Comparison of ENCODE assay signal across 9 cellular contexts in the genomic region with DNA sequence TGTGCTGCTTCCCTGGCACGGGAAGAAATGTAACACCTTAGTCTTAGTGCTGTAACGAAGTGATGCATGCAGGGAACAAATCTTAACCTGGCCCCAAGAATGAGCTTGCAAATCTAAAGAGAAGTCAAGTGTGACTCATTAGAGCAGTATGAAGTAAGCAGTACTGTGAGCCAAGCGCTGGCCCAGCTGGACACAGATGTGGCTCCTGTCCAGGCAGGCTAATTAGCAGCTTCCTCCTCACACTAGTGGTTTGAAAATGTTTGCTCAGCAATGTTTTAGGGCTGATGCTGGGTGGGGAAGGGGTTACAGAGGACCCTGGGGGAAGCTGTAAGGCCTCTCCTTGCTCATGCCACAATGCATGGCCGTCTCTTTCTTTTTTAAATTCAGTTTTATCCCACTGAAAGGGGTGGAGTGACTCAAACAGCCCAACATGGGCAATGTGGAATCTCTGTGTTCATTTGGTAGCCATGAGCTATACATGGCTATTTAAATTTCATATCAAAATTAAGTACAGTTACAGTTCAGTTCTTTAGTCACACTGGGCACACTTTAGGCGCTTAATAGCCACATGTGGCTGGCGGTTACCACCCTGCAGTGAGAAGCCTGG. TPM values are rescaled to one million over a fixed set of nuclear protein-coding genes. Genes with fewer than 3 reads are reported as not detected.
DNase-seq lines count a peak whose midpoint lies in the region; ATAC-seq, FAIRE-seq and TF ChIP-seq lines count a peak whose summit lies in the region.
"Had no signal": no experiment of that assay in that cellular context is flagged by ENCODE, and none has a peak within 500 bp of the region (broad histone marks: within the 10 kb centered on the region; RNA-seq: fewer than 3 reads in every experiment).

No MANE protein-coding gene starts in this region.

- intact Hi-C loops in CD14-positive monocyte (cut with micrococcal nuclease) (no loop called here), K562 (cut with micrococcal nuclease) (loop anchor here (1.0 to 5.0 kb wide), 2 partner anchors 163 to 331 kb away; no protein-coding TSS in a partner anchor)

- no peak for TF ChIP-seq POLR2A in K562 (conservative IDR thresholded peaks at IDR 0.05)

- no peaks in the 10 kb centered on the region for H3K9me3 ChIP-seq in K562 (replicated peaks; ENCODE audit: control insufficient read depth, insufficient read depth, low read depth, low read length)
- H3K9me3 ChIP-seq in T-helper 17 cell (ENCODE audit: control insufficient read depth, low read length, poor library complexity, severe bottlenecking): no peaks in the 10 kb centered on the region

- 0% methylated on average over 6 of the region's 6 CpGs for WGBS in K562 (ENCODE audit: insufficient coverage, low coverage, missing lambda C conversion rate)

- H3K9me1 ChIP-seq in K562 (ENCODE audit: control insufficient read depth, insufficient read depth, low read length): no peaks in the 10 kb centered on the region

- DNase-seq in CD14-positive monocyte (ENCODE audit: low spot score): peak; percentile 54
- peak; percentile 19 for DNase-seq in NCI-H146 treated with DMSO at 0.1 percent for 48 hours (lab: John Stamatoyannopoulos, UW; ENCODE audit: unreplicated experiment)
- peak in 2 of 4 experiments; percentile 8 to 11 for DNase-seq in K562 (ENCODE audit: extremely low read depth in 1 of 4, low spot score in 3 of 4)
- DNase-seq in islet precursor cell: peak; percentile 85
- DNase-seq in urothelium cell line (ENCODE audit: low spot score): peak; percentile 52
- DNase-seq in GM13977 (ENCODE audit: low spot score): no peak
- DNase-seq in T-helper 17 cell: no peak

- no peaks in the 10 kb centered on the region for H3K36me3 Mint-ChIP-seq in CD14-positive monocyte
- H3K36me3 Mint-ChIP-seq in T-helper 17 cell (ENCODE audit: low read depth): no peaks in the 10 kb centered on the region
- H3K36me3 Mint-ChIP-seq: activated naive CD8-positive, alpha-beta T cell had no signal

- peaks cover 0 to 23% of the 10 kb centered on the region in 2 experiments; a peak in 2 of 5 replicates for H3K27me3 ChIP-seq in K562 (ENCODE audit: control insufficient read depth in 2 of 2, insufficient read depth in 2 of 2, low read length in 2 of 2)

- H3K27ac Mint-ChIP-seq in CD14-positive monocyte: peak overlapping the region in 4 of 7 donors; percentile 26 to 61 (median 41)
- no peak overlapping the region for H3K27ac Mint-ChIP-seq in T-helper 17 cell
- H3K27ac Mint-ChIP-seq: activated naive CD8-positive, alpha-beta T cell had no signal

- H3K27ac ChIP-seq in K562 (ENCODE audit: extremely low read depth, low read depth, low read length): no peak overlapping the region

- peaks cover 1 to 15% (median 4%) of the 10 kb centered on the region in 3 donors for H3K27me3 Mint-ChIP-seq in CD14-positive monocyte (ENCODE audit: low read depth in 3 of 3)
- no peaks in the 10 kb centered on the region for H3K27me3 Mint-ChIP-seq in T-helper 17 cell
- H3K27me3 Mint-ChIP-seq: activated naive CD8-positive, alpha-beta T cell had no signal

- H3K4me1 Mint-ChIP-seq in CD14-positive monocyte (peaks cover 15% of the 10 kb centered on the region), T-helper 17 cell (no peaks in the 10 kb centered on the region)

- no peak overlapping the region for H3K4me2 ChIP-seq in K562 (ENCODE audit: insufficient read depth, low read length)

- H3K36me3 ChIP-seq in K562 (ENCODE audit: control insufficient read depth, insufficient read depth, low read length): no peaks in the 10 kb centered on the region

- BruUV-seq in K562 (replicated peaks; lab: Mats Ljungman, UMichigan): no TSS peak

- no peaks in the 10 kb centered on the region for H3K4me1 ChIP-seq in K562 (replicated peaks in 1 of 2; ENCODE audit: control insufficient read depth in 2 of 2, insufficient read depth in 2 of 2, low read length in 2 of 2)

- TF ChIP-seq EP300 in K562 (IDR thresholded peaks at IDR 0.05; ENCODE audit: low read length): no peak

- peaks cover 5% of the 10 kb centered on the region; the same call in 1 of the 2 replicates for H4K20me1 ChIP-seq in K562 (replicated peaks; ENCODE audit: control insufficient read depth, insufficient read depth, low read length)

- POLR2A ChIA-PET in K562 (lab: Yijun Ruan, JAX): no interaction called here

- no peak overlapping the region for H2AFZ ChIP-seq in K562 (ENCODE audit: low read depth, low read length)

- TF ChIP-seq CTCF in CD14-positive monocyte (IDR thresholded peaks at IDR 0.05): no peak
- TF ChIP-seq CTCF in K562 (IDR thresholded peaks at IDR 0.05 in 2 of 3, conservative IDR thresholded peaks at IDR 0.05 in 1 of 3; ENCODE audit: insufficient read depth in 2 of 3, low read depth in 1 of 3, low read length in 3 of 3): no peak
- TF ChIP-seq CTCF in GM13977 (IDR thresholded peaks at IDR 0.05; ENCODE audit: extremely low read depth, insufficient read depth, missing control alignments): no peak

- H3K4me3 Mint-ChIP-seq in CD14-positive monocyte (no peak overlapping the region), T-helper 17 cell (no peak overlapping the region)
- H3K4me3 Mint-ChIP-seq: activated naive CD8-positive, alpha-beta T cell had no signal

- in situ Hi-C loops in K562 (cut with MboI): loop anchor here (10.0 kb wide), 1 partner anchor 163 kb away; no protein-coding TSS in a partner anchor
- in situ Hi-C loops in GM13977 (cut with MboI; ENCODE audit: low pct_unique_long_range_greater_than_20kb, low sequenced_read_pairs, unreplicated experiment): loop anchor here (25.0 kb wide), 1 partner anchor 156 kb away; no protein-coding TSS in a partner anchor

- ATAC-seq in K562 (peak; percentile 78), HG02763 (IDR thresholded peaks at IDR 0.05; ENCODE audit: unreplicated experiment) (no peak), T-helper 17 cell (no peak)

- no peaks in the 10 kb centered on the region for H3K9me3 Mint-ChIP-seq in CD14-positive monocyte

- CTCF ChIA-PET in K562 (lab: Yijun Ruan, JAX; ENCODE audit: low intra/inter-chr PET ratio): no interaction called here

- H3K79me2 ChIP-seq in K562 (ENCODE audit: control insufficient read depth, insufficient read depth, low read length): no peaks in the 10 kb centered on the region

- TF ChIP-seq RAD21 in K562 (CRISPR knock-in tag; conservative IDR thresholded peaks at IDR 0.05 in 1 of 2, IDR thresholded peaks at IDR 0.05 in 1 of 2): no peak

- no peak overlapping the region for H3K9ac ChIP-seq in K562 (ENCODE audit: insufficient read depth in 1 of 2, low read depth in 2 of 2, low read length in 2 of 2)

- no peak overlapping the region for H3K4me3 ChIP-seq in K562

- FAIRE-seq in K562 (lab: Jason Lieb, UNC) (no peak), urothelium cell line (lab: Jason Lieb, UNC) (no peak)

TF ChIP-seq in K562, 482 proteins besides CTCF, POLR2A, EP300 and RAD21 (continues in another document):
- TF ChIP-seq NFIC (IDR thresholded peaks at IDR 0.05) (peak; percentile 38; the same call in 1 of the 2 replicates), TAF15 (IDR thresholded peaks at IDR 0.05; ENCODE audit: low read depth, low read length) (no peak), MIER1 (IDR thresholded peaks at IDR 0.05; ENCODE audit: low read depth) (no peak), TEAD4 (IDR thresholded peaks at IDR 0.05; ENCODE audit: low read length) (no peak), TEAD4 (CRISPR knock-in tag; IDR thresholded peaks at IDR 0.05; ENCODE audit: borderline replicate concordance) (no peak), ZNF436 (CRISPR knock-in tag; IDR thresholded peaks at IDR 0.05) (no peak)
- TF ChIP-seq, protein P1, sequence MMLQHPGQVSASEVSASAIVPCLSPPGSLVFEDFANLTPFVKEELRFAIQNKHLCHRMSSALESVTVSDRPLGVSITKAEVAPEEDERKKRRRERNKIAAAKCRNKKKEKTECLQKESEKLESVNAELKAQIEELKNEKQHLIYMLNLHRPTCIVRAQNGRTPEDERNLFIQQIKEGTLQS (IDR thresholded peaks at IDR 0.05): peak; percentile 32; the same call in 1 of the 2 replicates
- TF ChIP-seq, protein P1 (CRISPR knock-in tag; conservative IDR thresholded peaks at IDR 0.05): no peak
- TF ChIP-seq, protein P2, sequence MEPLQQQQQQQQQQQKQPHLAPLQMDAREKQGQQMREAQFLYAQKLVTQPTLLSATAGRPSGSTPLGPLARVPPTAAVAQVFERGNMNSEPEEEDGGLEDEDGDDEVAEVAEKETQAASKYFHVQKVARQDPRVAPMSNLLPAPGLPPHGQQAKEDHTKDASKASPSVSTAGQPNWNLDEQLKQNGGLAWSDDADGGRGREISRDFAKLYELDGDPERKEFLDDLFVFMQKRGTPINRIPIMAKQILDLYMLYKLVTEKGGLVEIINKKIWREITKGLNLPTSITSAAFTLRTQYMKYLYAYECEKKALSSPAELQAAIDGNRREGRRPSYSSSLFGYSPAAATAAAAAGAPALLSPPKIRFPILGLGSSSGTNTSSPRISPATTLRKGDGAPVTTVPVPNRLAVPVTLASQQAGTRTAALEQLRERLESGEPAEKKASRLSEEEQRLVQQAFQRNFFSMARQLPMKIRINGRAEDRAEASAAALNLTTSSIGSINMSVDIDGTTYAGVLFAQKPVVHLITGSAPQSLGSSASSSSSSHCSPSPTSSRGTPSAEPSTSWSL (CRISPR knock-in tag; IDR thresholded peaks at IDR 0.05; ENCODE audit: borderline replicate concordance): no peak

RNA-seq across cellular contexts. Expression of a gene that starts 48.9 kb away (rescaled TPM):
- polyA plus RNA-seq in CD14-positive monocyte (not detected), K562 (2011; rRNA removed) (0.04 TPM in 1 of 2 replicates, not detected in the other), K562 (2014; fragmentation: Illumina TruSeq; extraction: Trizol) (0.03 TPM in 1 of 2 replicates, not detected in the other), K562 (2014; fragmentation: Nextera tagmentation; extraction: Ambion mirVana) (under 1 TPM; 0.01 TPM), K562 (2014; rRNA removed) (not detected in 2 replicates)
- total RNA-seq in K562 (2011; cell fraction: chromatin; rRNA removed; ENCODE audit: low replicate concordance): 0.11 TPM in 1 of 2 replicates, not detected in the other
- total RNA-seq in K562 (2011; cell fraction: nucleolus; rRNA removed): not detected in 2 replicates
- not detected in 2 replicates for total RNA-seq in K562 (2011; cell fraction: nucleoplasm; rRNA removed)
- total RNA-seq in K562 (2014; rRNA removed) (not detected in 2 replicates), K562 (2014; rRNA removed; fragmentation: Illumina TruSeq; extraction: Trizol) (0.04 TPM in 1 of 2 replicates, not detected in the other), K562 (2015; rRNA removed; fragmentation: Illumina TruSeq; extraction: Trizol) (0.04 TPM in 1 of 2 replicates, not detected in the other), K562 (2021) (0.07 TPM in 1 of 2 replicates, not detected in the other), T-helper 17 cell (under 1 TPM in 1 of 2 donors, not detected in 1; 0.08 TPM)
- polyA plus RNA-seq in K562 (2011; cell fraction: cytosol; rRNA removed): 0.01 and 0.13 TPM in 2 replicates
- 0.03 and 0.11 TPM in 2 replicates for polyA plus RNA-seq in K562 (2011; cell fraction: nucleus; rRNA removed)
- 0.06 and 0.08 TPM in 2 replicates for polyA plus RNA-seq in K562 (2012)
- polyA minus RNA-seq in K562 (2011; rRNA and poly(A)+ RNA removed): not detected in 2 replicates
- not detected in 2 replicates for polyA minus RNA-seq in K562 (2011; cell fraction: cytosol; rRNA and poly(A)+ RNA removed)
- not detected in 2 replicates for polyA minus RNA-seq in K562 (2011; cell fraction: nucleus; rRNA and poly(A)+ RNA removed)

Comparison
In these comparisons a context has a peak if more than half of its experiments do, and no peak if none do; other contexts are left out.
1. DNase-seq: peak in CD14-positive monocyte (single experiment), NCI-H146 treated with DMSO at 0.1 percent for 48 hours (single experiment), islet precursor cell (single experiment) and urothelium cell line (single experiment); none in GM13977 (single experiment) and T-helper 17 cell (0 of 3).